ENCODE assay signal across 9 cellular contexts in the genomic region with DNA sequence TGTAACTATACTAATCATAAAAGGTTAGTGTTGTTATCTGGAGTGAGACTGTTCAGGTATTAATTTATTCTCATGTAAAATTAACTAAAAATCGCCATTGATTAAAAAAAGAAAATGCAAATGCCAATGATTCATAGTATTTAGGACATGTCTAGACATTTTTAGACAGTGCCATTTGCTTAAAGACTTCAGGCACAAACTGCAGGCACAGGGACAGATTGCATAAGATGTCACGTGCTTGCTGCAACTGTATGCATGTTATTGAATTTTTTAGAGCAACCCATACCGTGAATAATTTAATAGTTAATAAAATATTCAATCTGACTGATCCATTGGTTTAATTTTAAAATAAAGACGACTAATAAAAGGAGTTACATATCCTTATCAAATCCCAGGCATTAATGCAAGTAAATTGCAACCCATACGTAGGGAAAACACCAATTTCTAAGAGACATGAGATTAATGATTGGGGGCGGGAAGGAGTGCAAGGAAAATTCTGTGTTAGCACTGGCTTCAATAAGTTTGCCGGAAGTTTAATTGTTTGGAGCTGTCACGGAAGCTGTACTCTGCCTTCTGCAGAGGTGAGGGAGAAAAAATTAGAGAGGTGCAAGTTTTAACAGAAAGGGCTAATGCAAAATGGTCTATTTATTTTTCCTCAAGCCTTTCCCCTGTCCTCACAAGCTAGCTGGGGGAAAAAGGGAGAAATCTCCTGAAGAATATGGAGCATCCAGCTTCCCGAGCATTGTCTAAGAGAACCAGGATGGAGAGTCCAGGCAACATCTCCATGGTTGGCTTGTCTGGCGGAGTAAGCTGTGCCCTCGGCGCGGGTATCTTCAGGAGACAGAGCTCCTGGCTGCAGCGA. TPM values are rescaled to one million over a fixed set of nuclear protein-coding genes. Genes with fewer than 3 reads are reported as not detected.
DNase-seq lines count a peak whose midpoint lies in the region; ATAC-seq, FAIRE-seq and TF ChIP-seq lines count a peak whose summit lies in the region.
"Had no signal": no experiment of that assay in that cellular context is flagged by ENCODE, and none has a peak within 500 bp of the region (broad histone marks: within the 10 kb centered on the region; RNA-seq: fewer than 3 reads in every experiment).

No MANE protein-coding gene starts in this region.

- FAIRE-seq in frontal cortex (lab: Jason Lieb, UNC): no peak

- ATAC-seq in GM18861 (IDR thresholded peaks at IDR 0.05; ENCODE audit: unreplicated experiment): no peak

- no peak for TF ChIP-seq EP300 in tibial nerve (IDR thresholded peaks at IDR 0.05)

- H3K27me3 ChIP-seq in layer of hippocampus (ENCODE audit: control insufficient read depth, insufficient read depth, low read length) (peaks cover 2% of the 10 kb centered on the region), tibial nerve (peaks cover 0 to 21% of the 10 kb centered on the region in 2 donors)

- H3K4me1 ChIP-seq in tibial nerve: peaks cover 0 to 55% (median 11%) of the 10 kb centered on the region in 4 donors

- no peaks in the 10 kb centered on the region for H3K9me3 ChIP-seq in tibial nerve

- H3K36me3 ChIP-seq in tibial nerve: no peaks in the 10 kb centered on the region

- no peak for TF ChIP-seq POLR2A in tibial nerve (IDR thresholded peaks at IDR 0.05)

- WGBS in tibial nerve, 2 donors: 24 to 28% methylated on average over 14 of the region's 14 CpGs

- H3K27ac ChIP-seq in layer of hippocampus (ENCODE audit: low read depth, low read length): peak overlapping the region; percentile 88
- peak overlapping the region; percentile 58 to 83 (median 73) for H3K27ac ChIP-seq in tibial nerve

- DNase-seq in NCI-H2227 (lab: John Stamatoyannopoulos, UW; ENCODE audit: unreplicated experiment): peak; percentile 1
- no peak for DNase-seq in NCI-H2227 treated with DMSO at 0.1 percent for 48 hours (lab: John Stamatoyannopoulos, UW)
- peak; percentile 32 for DNase-seq in astrocyte of the hippocampus (ENCODE audit: low read depth, low spot score)
- DNase-seq in tibial nerve (ENCODE audit: low spot score in 2 of 2): no peak
- DNase-seq in MV-4-11 (lab: John Stamatoyannopoulos, UW): no peak
- DNase-seq in frontal cortex (ENCODE audit: low spot score in 2 of 2): no peak
- DNase-seq: activated CD4-positive, alpha-beta T cell treated with anti-CD3 and anti-CD28 coated beads, Interleukin-2, amount 50 U/mL, for 48 hours had no signal

- TF ChIP-seq CTCF in tibial nerve (IDR thresholded peaks at IDR 0.05): no peak

- peak overlapping the region; percentile 44 to 68 (median 50) for H3K4me3 ChIP-seq in tibial nerve

RNA-seq across cellular contexts. Expression of gene EDIL3, which starts 2.9 kb away (rescaled TPM):
- total RNA-seq in tibial nerve: 10 to 100 TPM; 15.9 to 29.3 (median 24.8) TPM
- total RNA-seq in frontal cortex: 59.1 TPM

Comparison
In these comparisons a context has a peak if more than half of its experiments do, and no peak if none do; other contexts are left out.
1. DNase-seq: peak in NCI-H2227 (single experiment) and astrocyte of the hippocampus (single experiment); none in NCI-H2227 treated with DMSO at 0.1 percent for 48 hours (single experiment), tibial nerve (0 of 2), MV-4-11 (single experiment) and frontal cortex (0 of 2).